Comparison of ENCODE assay signal across 15 cellular contexts in the genomic region with DNA sequence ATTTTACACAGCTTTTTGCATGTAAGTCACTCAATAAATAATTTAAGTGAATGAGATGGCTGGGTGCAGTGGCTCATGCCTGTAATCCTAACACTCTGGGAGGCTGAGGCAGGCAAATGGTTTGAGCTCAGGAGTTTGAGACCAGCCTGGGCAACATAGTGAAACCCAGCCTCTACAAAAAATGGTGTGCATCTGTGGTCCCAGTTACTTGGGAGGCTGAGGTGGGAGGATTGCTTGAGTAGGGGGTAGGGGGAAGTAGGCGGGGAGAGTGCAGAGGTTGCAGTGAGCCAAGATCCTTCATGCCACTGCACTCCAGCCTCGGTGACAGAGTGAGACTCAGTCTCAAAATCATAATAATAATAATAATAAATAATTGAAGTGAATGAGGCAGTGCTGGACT. TPM values are rescaled to one million over a fixed set of nuclear protein-coding genes. Genes with fewer than 3 reads are reported as not detected.
DNase-seq lines count a peak whose midpoint lies in the region; ATAC-seq and TF ChIP-seq lines count a peak whose summit lies in the region.
"Had no signal": no experiment of that assay in that cellular context is flagged by ENCODE, and none has a peak within 500 bp of the region (broad histone marks: within the 10 kb centered on the region; RNA-seq: fewer than 3 reads in every experiment).

No MANE protein-coding gene starts in this region.

- no peaks in the 10 kb centered on the region for H3K27me3 Mint-ChIP-seq in CD4-positive, alpha-beta memory T cell
- no peaks in the 10 kb centered on the region for H3K27me3 Mint-ChIP-seq in activated T-helper 17 cell treated with anti-CD3 and anti-CD28 coated beads, Interleukin-2, amount 50 U/mL, for 72 hours
- no peaks in the 10 kb centered on the region for H3K27me3 Mint-ChIP-seq in stimulated activated memory B cell treated with anti-CD40 and anti-IgM and Interleukin-4, amounts not matched to agents 10 μg/mL and 1 μg/mL and 100 μg/mL, for 72 hours
- H3K27me3 Mint-ChIP-seq: type B pancreatic cell had no signal

- H3K27ac Mint-ChIP-seq in CD4-positive, alpha-beta memory T cell = peak overlapping the region in 6 of 7 donors; percentile 20 to 70 (median 46)
- H3K27ac Mint-ChIP-seq in activated T-helper 17 cell treated with anti-CD3 and anti-CD28 coated beads, Interleukin-2, amount 50 U/mL, for 72 hours = peak overlapping the region; percentile 59
- H3K27ac Mint-ChIP-seq in stimulated activated memory B cell treated with anti-CD40 and anti-IgM and Interleukin-4, amounts not matched to agents 10 μg/mL and 1 μg/mL and 100 μg/mL, for 72 hours = peak overlapping the region; percentile 93

- CTCF ChIA-PET in CD4-positive, alpha-beta memory T cell (lab: Charles Lee; ENCODE audit: partially characterized antibody) = interaction anchor here (1.8 to 6.4 kb wide), 4 partner anchors 10 to 52 kb away, joined by 4 to 37 read pairs (median 6); partner anchors contain the start of gene KLF9

- no peak overlapping the region for H3K27ac ChIP-seq in CD4-positive, alpha-beta memory T cell (ENCODE audit: low read depth, low read length)
- H3K27ac ChIP-seq in effector memory CD4-positive, alpha-beta T cell (ENCODE audit: insufficient read depth, low read length, poor library complexity, severe bottlenecking) = no peak overlapping the region

- peaks cover 63 to 87% (median 76%) of the 10 kb centered on the region in 4 donors for H3K4me1 Mint-ChIP-seq in CD4-positive, alpha-beta memory T cell
- peaks cover 57% of the 10 kb centered on the region for H3K4me1 Mint-ChIP-seq in activated T-helper 17 cell treated with anti-CD3 and anti-CD28 coated beads, Interleukin-2, amount 50 U/mL, for 72 hours
- H3K4me1 Mint-ChIP-seq in stimulated activated memory B cell treated with anti-CD40 and anti-IgM and Interleukin-4, amounts not matched to agents 10 μg/mL and 1 μg/mL and 100 μg/mL, for 72 hours = peaks cover 48% of the 10 kb centered on the region

- H3K27me3 ChIP-seq in CD4-positive, alpha-beta memory T cell (ENCODE audit: insufficient read depth, low read length) = no peaks in the 10 kb centered on the region
- no peaks in the 10 kb centered on the region for H3K27me3 ChIP-seq in effector memory CD4-positive, alpha-beta T cell (replicated peaks; ENCODE audit: control insufficient read depth, insufficient read depth, low read length, poor library complexity, severe bottlenecking)
- H3K27me3 ChIP-seq: BE2C had no signal

- peak overlapping the region in 4 of 8 donors; percentile 13 to 61 (median 43) for H3K4me3 Mint-ChIP-seq in CD4-positive, alpha-beta memory T cell
- H3K4me3 Mint-ChIP-seq in activated T-helper 17 cell treated with anti-CD3 and anti-CD28 coated beads, Interleukin-2, amount 50 U/mL, for 72 hours = peak overlapping the region; percentile 35
- H3K4me3 Mint-ChIP-seq in stimulated activated memory B cell treated with anti-CD40 and anti-IgM and Interleukin-4, amounts not matched to agents 10 μg/mL and 1 μg/mL and 100 μg/mL, for 72 hours = no peak overlapping the region
- H3K4me3 Mint-ChIP-seq: type B pancreatic cell had no signal

- POLR2A ChIA-PET in CD4-positive, alpha-beta memory T cell (lab: Charles Lee; ENCODE audit: partially characterized antibody) = interaction anchor here (0.6 to 7.4 kb wide), 5 partner anchors 8 to 198 kb away, joined by 3 to 104 read pairs (median 4); partner anchors contain the start of gene KLF9

- no peaks in the 10 kb centered on the region for H3K9me3 Mint-ChIP-seq in CD4-positive, alpha-beta memory T cell
- no peaks in the 10 kb centered on the region for H3K9me3 Mint-ChIP-seq in activated T-helper 17 cell treated with anti-CD3 and anti-CD28 coated beads, Interleukin-2, amount 50 U/mL, for 72 hours
- H3K9me3 Mint-ChIP-seq in stimulated activated memory B cell treated with anti-CD40 and anti-IgM and Interleukin-4, amounts not matched to agents 10 μg/mL and 1 μg/mL and 100 μg/mL, for 72 hours = no peaks in the 10 kb centered on the region
- H3K9me3 Mint-ChIP-seq: type B pancreatic cell had no signal

- DNase-seq in CD4-positive, alpha-beta memory T cell = no peak
- DNase-seq in islet precursor cell = peak; percentile 1
- no peak for DNase-seq in NCI-H1048 (lab: John Stamatoyannopoulos, UW)
- DNase-seq in effector memory CD4-positive, alpha-beta T cell = no peak
- DNase-seq: amniotic stem cell, BE2C, DMS153, hypothalamus, left colon, NCI-H1694 treated with DMSO at 0.1 percent for 48 hours, NCI-H524 treated with DMSO at 0.1 percent for 48 hours had no signal

- H3K9me3 ChIP-seq in CD4-positive, alpha-beta memory T cell (ENCODE audit: control insufficient read depth in 1 of 2, low read length in 2 of 2) = no peaks in the 10 kb centered on the region
- no peaks in the 10 kb centered on the region for H3K9me3 ChIP-seq in effector memory CD4-positive, alpha-beta T cell (ENCODE audit: control insufficient read depth, low read length)
- H3K9me3 ChIP-seq: BE2C had no signal

- ATAC-seq in activated T-helper 17 cell treated with anti-CD3 and anti-CD28 coated beads, Interleukin-2, amount 50 U/mL, for 72 hours (replicated peaks) = no peak
- no peak for ATAC-seq in stimulated activated memory B cell treated with anti-CD40 and anti-IgM and Interleukin-4, amounts not matched to agents 10 μg/mL and 1 μg/mL and 100 μg/mL, for 72 hours
- ATAC-seq in SK-N-SH treated with all-trans-retinoic acid at 6 μM for 48 hours = no peak

- H3K36me3 ChIP-seq in CD4-positive, alpha-beta memory T cell (ENCODE audit: insufficient read depth, low read length) = no peaks in the 10 kb centered on the region
- peaks cover 4% of the 10 kb centered on the region for H3K36me3 ChIP-seq in effector memory CD4-positive, alpha-beta T cell (ENCODE audit: control insufficient read depth, insufficient read depth, low read length)
- H3K36me3 ChIP-seq: BE2C had no signal

- peaks cover 84% of the 10 kb centered on the region for H3K4me1 ChIP-seq in CD4-positive, alpha-beta memory T cell (ENCODE audit: insufficient read depth, low read length)
- H3K4me1 ChIP-seq in effector memory CD4-positive, alpha-beta T cell (ENCODE audit: control insufficient read depth, insufficient read depth, low read length, poor library complexity, severe bottlenecking) = peaks cover 38% of the 10 kb centered on the region

- no peak overlapping the region for H3K4me3 ChIP-seq in CD4-positive, alpha-beta memory T cell (ENCODE audit: low read length in 2 of 2)
- no peak overlapping the region for H3K4me3 ChIP-seq in effector memory CD4-positive, alpha-beta T cell (ENCODE audit: insufficient read depth, low read depth, low read length, poor library complexity, severe bottlenecking)

- peaks cover 0 to 3% of the 10 kb centered on the region in 2 donors for H3K36me3 Mint-ChIP-seq in CD4-positive, alpha-beta memory T cell
- peaks cover 24% of the 10 kb centered on the region for H3K36me3 Mint-ChIP-seq in activated T-helper 17 cell treated with anti-CD3 and anti-CD28 coated beads, Interleukin-2, amount 50 U/mL, for 72 hours (ENCODE audit: low read depth)
- no peaks in the 10 kb centered on the region for H3K36me3 Mint-ChIP-seq in stimulated activated memory B cell treated with anti-CD40 and anti-IgM and Interleukin-4, amounts not matched to agents 10 μg/mL and 1 μg/mL and 100 μg/mL, for 72 hours
- H3K36me3 Mint-ChIP-seq: type B pancreatic cell had no signal

- intact Hi-C loops in CD4-positive, alpha-beta memory T cell (cut with micrococcal nuclease) = no loop called here

TF ChIP-seq in SK-N-SH treated with all-trans-retinoic acid at 6 μM for 48 hours, 23 proteins besides CTCF, POLR2A, EP300 and RAD21:
- TF ChIP-seq ZNF70 (CRISPR knock-in tag; IDR thresholded peaks at IDR 0.05) (no peak), ARNTL (CRISPR knock-in tag; IDR thresholded peaks at IDR 0.05; ENCODE audit: borderline replicate concordance, low read depth) (no peak)

RNA-seq across cellular contexts. Expression of gene KLF9, which starts 10.2 kb away (rescaled TPM):
- total RNA-seq in CD4-positive, alpha-beta memory T cell = 10 to 100 TPM; 18.6 to 20.6 TPM
- polyA plus RNA-seq in CD4-positive, alpha-beta memory T cell = 1 to 10 TPM; 1.3 to 4.1 TPM
- total RNA-seq in activated T-helper 17 cell treated with anti-CD3 and anti-CD28 coated beads, Interleukin-2, amount 50 U/mL, for 72 hours = 10 to 100 TPM in 1 of 2 donors, 1 to 10 TPM in 1; 9.1 to 19.0 TPM
